ENCODE assay signal across 10 cellular contexts in the genomic region with DNA sequence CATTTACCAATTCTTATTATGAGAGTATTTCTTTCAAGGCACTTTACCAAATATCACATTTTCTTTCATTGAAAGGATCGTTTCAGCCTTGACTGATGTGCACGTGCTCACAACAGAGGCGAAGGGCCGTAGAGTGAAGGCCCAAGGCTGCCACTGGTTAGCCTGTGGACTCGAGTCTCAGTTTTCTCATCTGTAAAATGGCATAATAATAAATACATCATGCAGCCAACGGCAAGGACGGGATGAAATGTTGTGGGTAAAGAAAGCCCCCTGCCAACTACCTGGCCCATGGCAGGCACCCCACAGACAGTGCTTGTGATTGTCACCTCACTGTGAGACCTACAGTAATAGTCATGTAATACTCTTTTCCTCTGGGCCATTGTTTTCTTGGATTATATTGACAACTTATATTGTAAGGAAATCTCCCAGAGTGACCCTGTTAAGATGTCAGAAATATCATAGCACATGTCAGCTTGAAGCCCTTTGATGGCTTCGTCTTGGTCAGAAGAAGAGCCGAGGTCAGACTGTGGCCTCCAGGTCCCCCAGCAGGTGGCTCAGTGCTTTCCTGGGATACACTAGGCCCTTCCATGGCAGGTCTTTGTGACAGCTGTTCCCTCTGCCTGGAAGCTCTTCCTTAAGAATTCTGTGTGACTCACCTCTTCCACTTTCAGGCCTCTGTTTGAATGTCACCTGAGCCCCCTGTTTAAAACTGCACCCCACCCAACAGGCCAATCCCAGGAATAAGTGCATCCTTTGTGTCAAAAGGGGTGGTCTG. TPM values are rescaled to one million over a fixed set of nuclear protein-coding genes. Genes with fewer than 3 reads are reported as not detected.
DNase-seq lines count a peak whose midpoint lies in the region; ATAC-seq and TF ChIP-seq lines count a peak whose summit lies in the region.
"Had no signal": no experiment of that assay in that cellular context is flagged by ENCODE, and none has a peak within 500 bp of the region (broad histone marks: within the 10 kb centered on the region; RNA-seq: fewer than 3 reads in every experiment).

No MANE protein-coding gene starts in this region.

- TF ChIP-seq CTCF in AG09309 (IDR thresholded peaks at IDR 0.05; ENCODE audit: control insufficient read depth, insufficient read depth, low read depth, low read length, missing control alignments) = peak; percentile 35
- TF ChIP-seq CTCF in kidney epithelial cell (IDR thresholded peaks at IDR 0.05; ENCODE audit: insufficient read depth, low read length, poor library complexity, severe bottlenecking) = peak; percentile 45

- no peaks in the 10 kb centered on the region for H3K27me3 ChIP-seq in kidney epithelial cell (ENCODE audit: control insufficient read depth, insufficient read depth, low read length)

- H3K4me3 ChIP-seq in AG09309 (ENCODE audit: control insufficient read depth, low read depth, low read length) = no peak overlapping the region
- H3K4me3 ChIP-seq in kidney epithelial cell (ENCODE audit: low read depth, low read length) = no peak overlapping the region

- H3K36me3 ChIP-seq in kidney epithelial cell (ENCODE audit: control insufficient read depth, insufficient read depth, low read length) = no peaks in the 10 kb centered on the region

- CTCF ChIA-PET in HEK293T (lab: Yijun Ruan, JAX) = interaction anchor here (0.6 kb wide), 1 partner anchor 17 kb away, joined by 3 read pairs; no protein-coding TSS in a partner anchor

- ATAC-seq in GM19455 (IDR thresholded peaks at IDR 0.05; ENCODE audit: unreplicated experiment) (no peak), HG03045 (IDR thresholded peaks at IDR 0.05; ENCODE audit: unreplicated experiment) (no peak)
- ATAC-seq: activated naive CD8-positive, alpha-beta T cell treated with anti-CD3 and anti-CD28 coated beads, Interleukin-2, amount 50 U/mL, for 24 hours had no signal

- POLR2A ChIA-PET in HEK293T (lab: Yijun Ruan, JAX) = no interaction called here

- DNase-seq in AG09309 (ENCODE audit: low read depth) = no peak
- peak; percentile 19 for DNase-seq in HEK293T (ENCODE audit: extremely low spot score)
- peak; percentile 26 to 41 for DNase-seq in SW 1271 (lab: John Stamatoyannopoulos, UW)
- DNase-seq in kidney epithelial cell (ENCODE audit: low read depth) = no peak
- DNase-seq in stimulated activated naive CD4-positive, alpha-beta T cell treated with Interleukin-2 at 50 U/mL for 16 hours (lab: John Stamatoyannopoulos, UW) = no peak
- no peak for DNase-seq in activated CD4-positive, alpha-beta T cell treated with anti-CD3 and anti-CD28 coated beads for 48 hours
- DNase-seq: activated naive CD8-positive, alpha-beta T cell treated with anti-CD3 and anti-CD28 coated beads, Interleukin-2, amount 50 U/mL, for 24 hours; NCI-H1436 treated with DMSO at 0.1 percent for 48 hours had no signal

TF ChIP-seq in HEK293T, 16 proteins besides CTCF, POLR2A, EP300 and RAD21:
- TF ChIP-seq, protein P1, sequence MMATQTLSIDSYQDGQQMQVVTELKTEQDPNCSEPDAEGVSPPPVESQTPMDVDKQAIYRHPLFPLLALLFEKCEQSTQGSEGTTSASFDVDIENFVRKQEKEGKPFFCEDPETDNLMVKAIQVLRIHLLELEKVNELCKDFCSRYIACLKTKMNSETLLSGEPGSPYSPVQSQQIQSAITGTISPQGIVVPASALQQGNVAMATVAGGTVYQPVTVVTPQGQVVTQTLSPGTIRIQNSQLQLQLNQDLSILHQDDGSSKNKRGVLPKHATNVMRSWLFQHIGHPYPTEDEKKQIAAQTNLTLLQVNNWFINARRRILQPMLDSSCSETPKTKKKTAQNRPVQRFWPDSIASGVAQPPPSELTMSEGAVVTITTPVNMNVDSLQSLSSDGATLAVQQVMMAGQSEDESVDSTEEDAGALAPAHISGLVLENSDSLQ (IDR thresholded peaks at IDR 0.05) = no peak
- TF ChIP-seq ARNT (IDR thresholded peaks at IDR 0.05) (no peak), FOXK2 (IDR thresholded peaks at IDR 0.05) (no peak), CTBP1 (IDR thresholded peaks at IDR 0.05; ENCODE audit: borderline replicate concordance) (no peak), LEF1 (IDR thresholded peaks at IDR 0.05; ENCODE audit: borderline replicate concordance) (no peak), ELF4 (IDR thresholded peaks at IDR 0.05) (no peak), HDGF (IDR thresholded peaks at IDR 0.05; ENCODE audit: borderline replicate concordance) (no peak), FOXM1 (IDR thresholded peaks at IDR 0.05; ENCODE audit: borderline replicate concordance) (no peak), L3MBTL2 (conservative IDR thresholded peaks at IDR 0.05) (no peak), FOXA1 (IDR thresholded peaks at IDR 0.05) (no peak), ZNF384 (IDR thresholded peaks at IDR 0.05) (no peak), NFRKB (IDR thresholded peaks at IDR 0.05) (no peak), SP1 (IDR thresholded peaks at IDR 0.05) (no peak), TARDBP (IDR thresholded peaks at IDR 0.05) (no peak), SUZ12 (IDR thresholded peaks at IDR 0.05) (no peak), BHLHE40 (IDR thresholded peaks at IDR 0.05; ENCODE audit: borderline replicate concordance) (no peak)

RNA-seq across cellular contexts. Expression of gene FAM50B, which starts 36.3 kb away (rescaled TPM):
- total RNA-seq in kidney epithelial cell = 8.6 and 8.7 TPM in 2 replicates

Comparison
In these comparisons a context has a peak if more than half of its experiments do, and no peak if none do; other contexts are left out.
1. DNase-seq: peak in HEK293T (single experiment) and SW 1271 (2 of 2); none in AG09309 (single experiment), kidney epithelial cell (single experiment), stimulated activated naive CD4-positive, alpha-beta T cell treated with Interleukin-2 at 50 U/mL for 16 hours (single experiment) and activated CD4-positive, alpha-beta T cell treated with anti-CD3 and anti-CD28 coated beads for 48 hours (single experiment).